ENCODE assay signal across 1 cellular context in the genomic region with DNA sequence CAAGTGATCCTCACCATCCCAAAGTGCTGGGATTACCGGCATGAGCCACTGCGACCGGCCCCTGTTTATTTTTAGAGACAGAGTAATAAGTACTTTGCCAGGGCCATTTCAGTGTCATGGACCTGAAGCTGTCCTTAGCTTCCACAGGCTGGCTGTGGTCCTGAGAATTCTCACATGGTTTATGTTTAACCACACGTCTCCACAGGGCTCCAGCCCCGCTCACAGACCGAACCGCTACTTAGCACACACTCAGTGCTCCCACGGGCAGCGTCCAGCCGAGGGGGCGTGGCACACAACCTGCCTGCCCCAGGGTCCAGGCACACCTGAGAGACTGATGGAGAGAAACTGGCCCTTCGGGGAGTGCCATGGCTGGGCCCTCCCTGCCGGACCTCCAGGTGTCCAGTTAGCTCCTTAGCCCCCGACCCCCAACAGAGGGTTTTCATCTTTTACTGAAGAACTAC.
A peak's percentile ranks its signal among the peaks of the same experiment; 100 is the strongest.
TF ChIP-seq lines count a peak whose summit lies in the region.

No MANE protein-coding gene starts in this region.

TF ChIP-seq in HepG2, 621 proteins besides CTCF, POLR2A, EP300 and RAD21 (continued from another document and continues in another):
- TF ChIP-seq, protein P1, sequence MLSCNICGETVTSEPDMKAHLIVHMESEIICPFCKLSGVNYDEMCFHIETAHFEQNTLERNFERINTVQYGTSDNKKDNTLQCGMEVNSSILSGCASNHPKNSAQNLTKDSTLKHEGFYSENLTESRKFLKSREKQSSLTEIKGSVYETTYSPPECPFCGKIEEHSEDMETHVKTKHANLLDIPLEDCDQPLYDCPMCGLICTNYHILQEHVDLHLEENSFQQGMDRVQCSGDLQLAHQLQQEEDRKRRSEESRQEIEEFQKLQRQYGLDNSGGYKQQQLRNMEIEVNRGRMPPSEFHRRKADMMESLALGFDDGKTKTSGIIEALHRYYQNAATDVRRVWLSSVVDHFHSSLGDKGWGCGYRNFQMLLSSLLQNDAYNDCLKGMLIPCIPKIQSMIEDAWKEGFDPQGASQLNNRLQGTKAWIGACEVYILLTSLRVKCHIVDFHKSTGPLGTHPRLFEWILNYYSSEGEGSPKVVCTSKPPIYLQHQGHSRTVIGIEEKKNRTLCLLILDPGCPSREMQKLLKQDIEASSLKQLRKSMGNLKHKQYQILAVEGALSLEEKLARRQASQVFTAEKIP (CRISPR knock-in tag; IDR thresholded peaks at IDR 0.05; ENCODE audit: borderline replicate concordance): no peak
- TF ChIP-seq HNRNPL (IDR thresholded peaks at IDR 0.05; ENCODE audit: low read depth, low read length) (no peak), GFI1 (CRISPR knock-in tag; IDR thresholded peaks at IDR 0.05; ENCODE audit: borderline replicate concordance) (no peak), ZNF274 (CRISPR knock-in tag; IDR thresholded peaks at IDR 0.05) (no peak), MATR3 (CRISPR knock-in tag; IDR thresholded peaks at IDR 0.05) (no peak), HMG20B (CRISPR knock-in tag; conservative IDR thresholded peaks at IDR 0.05) (no peak), ZNF713 (CRISPR knock-in tag; IDR thresholded peaks at IDR 0.05) (no peak), KAT7 (CRISPR knock-in tag; IDR thresholded peaks at IDR 0.05; ENCODE audit: borderline replicate concordance) (no peak), RAD51 (IDR thresholded peaks at IDR 0.05; ENCODE audit: borderline replicate concordance) (no peak), ZNF337 (CRISPR knock-in tag; IDR thresholded peaks at IDR 0.05; ENCODE audit: borderline replicate concordance, low read depth) (no peak), KLF13 (CRISPR knock-in tag; IDR thresholded peaks at IDR 0.05) (no peak), ERF (CRISPR knock-in tag; IDR thresholded peaks at IDR 0.05) (0 out of 2 replicates have a peak, but pooled peaks have one; percentile 38), ZNF678 (CRISPR knock-in tag; IDR thresholded peaks at IDR 0.05) (no peak), ZNF333 (CRISPR knock-in tag; IDR thresholded peaks at IDR 0.05; ENCODE audit: borderline replicate concordance) (no peak), ELF3 (CRISPR knock-in tag; IDR thresholded peaks at IDR 0.05) (no peak), ZNF709 (CRISPR knock-in tag; IDR thresholded peaks at IDR 0.05) (no peak), ZNF136 (CRISPR knock-in tag; IDR thresholded peaks at IDR 0.05; ENCODE audit: low read depth) (no peak), DR1 (CRISPR knock-in tag; IDR thresholded peaks at IDR 0.05) (no peak), NCOA2 (CRISPR knock-in tag; IDR thresholded peaks at IDR 0.05) (0 out of 2 replicates have a peak, but pooled peaks have one; percentile 30), GABPB1 (CRISPR knock-in tag; IDR thresholded peaks at IDR 0.05) (peak; percentile 27), SRSF1 (optimal IDR thresholded peaks at IDR 0.05; ENCODE audit: low read depth, low read length) (no peak), MTF1 (CRISPR knock-in tag; IDR thresholded peaks at IDR 0.05) (no peak), ZNF567 (CRISPR knock-in tag; IDR thresholded peaks at IDR 0.05; ENCODE audit: borderline replicate concordance) (no peak), ZEB1 (IDR thresholded peaks at IDR 0.05; ENCODE audit: insufficient replicate concordance, low read depth) (peak; percentile 85), ATAD3A (CRISPR knock-in tag; IDR thresholded peaks at IDR 0.05) (no peak), EEA1 (CRISPR knock-in tag; IDR thresholded peaks at IDR 0.05; ENCODE audit: borderline replicate concordance) (no peak), ZSCAN21 (CRISPR knock-in tag; IDR thresholded peaks at IDR 0.05; ENCODE audit: borderline replicate concordance) (peak; percentile 67; the same call in 1 of the 2 replicates), ZNF33A (CRISPR knock-in tag; IDR thresholded peaks at IDR 0.05; ENCODE audit: borderline replicate concordance) (no peak), ZBTB38 (CRISPR knock-in tag; IDR thresholded peaks at IDR 0.05) (peak; percentile 76), ZNF460 (CRISPR knock-in tag; IDR thresholded peaks at IDR 0.05; ENCODE audit: borderline replicate concordance) (no peak)
- TF ChIP-seq, protein P2, sequence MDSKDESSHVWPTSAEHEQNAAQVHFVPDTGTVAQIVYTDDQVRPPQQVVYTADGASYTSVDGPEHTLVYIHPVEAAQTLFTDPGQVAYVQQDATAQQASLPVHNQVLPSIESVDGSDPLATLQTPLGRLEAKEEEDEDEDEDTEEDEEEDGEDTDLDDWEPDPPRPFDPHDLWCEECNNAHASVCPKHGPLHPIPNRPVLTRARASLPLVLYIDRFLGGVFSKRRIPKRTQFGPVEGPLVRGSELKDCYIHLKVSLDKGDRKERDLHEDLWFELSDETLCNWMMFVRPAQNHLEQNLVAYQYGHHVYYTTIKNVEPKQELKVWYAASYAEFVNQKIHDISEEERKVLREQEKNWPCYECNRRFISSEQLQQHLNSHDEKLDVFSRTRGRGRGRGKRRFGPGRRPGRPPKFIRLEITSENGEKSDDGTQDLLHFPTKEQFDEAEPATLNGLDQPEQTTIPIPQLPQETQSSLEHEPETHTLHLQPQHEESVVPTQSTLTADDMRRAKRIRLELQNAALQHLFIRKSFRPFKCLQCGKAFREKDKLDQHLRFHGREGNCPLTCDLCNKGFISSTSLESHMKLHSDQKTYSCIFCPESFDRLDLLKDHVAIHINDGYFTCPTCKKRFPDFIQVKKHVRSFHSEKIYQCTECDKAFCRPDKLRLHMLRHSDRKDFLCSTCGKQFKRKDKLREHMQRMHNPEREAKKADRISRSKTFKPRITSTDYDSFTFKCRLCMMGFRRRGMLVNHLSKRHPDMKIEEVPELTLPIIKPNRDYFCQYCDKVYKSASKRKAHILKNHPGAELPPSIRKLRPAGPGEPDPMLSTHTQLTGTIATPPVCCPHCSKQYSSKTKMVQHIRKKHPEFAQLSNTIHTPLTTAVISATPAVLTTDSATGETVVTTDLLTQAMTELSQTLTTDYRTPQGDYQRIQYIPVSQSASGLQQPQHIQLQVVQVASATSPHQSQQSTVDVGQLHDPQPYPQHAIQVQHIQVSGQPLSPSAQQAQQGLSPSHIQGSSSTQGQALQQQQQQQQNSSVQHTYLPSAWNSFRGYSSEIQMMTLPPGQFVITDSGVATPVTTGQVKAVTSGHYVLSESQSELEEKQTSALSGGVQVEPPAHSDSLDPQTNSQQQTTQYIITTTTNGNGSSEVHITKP (CRISPR knock-in tag; IDR thresholded peaks at IDR 0.05; ENCODE audit: low read depth): no peak
- TF ChIP-seq, protein P3, sequence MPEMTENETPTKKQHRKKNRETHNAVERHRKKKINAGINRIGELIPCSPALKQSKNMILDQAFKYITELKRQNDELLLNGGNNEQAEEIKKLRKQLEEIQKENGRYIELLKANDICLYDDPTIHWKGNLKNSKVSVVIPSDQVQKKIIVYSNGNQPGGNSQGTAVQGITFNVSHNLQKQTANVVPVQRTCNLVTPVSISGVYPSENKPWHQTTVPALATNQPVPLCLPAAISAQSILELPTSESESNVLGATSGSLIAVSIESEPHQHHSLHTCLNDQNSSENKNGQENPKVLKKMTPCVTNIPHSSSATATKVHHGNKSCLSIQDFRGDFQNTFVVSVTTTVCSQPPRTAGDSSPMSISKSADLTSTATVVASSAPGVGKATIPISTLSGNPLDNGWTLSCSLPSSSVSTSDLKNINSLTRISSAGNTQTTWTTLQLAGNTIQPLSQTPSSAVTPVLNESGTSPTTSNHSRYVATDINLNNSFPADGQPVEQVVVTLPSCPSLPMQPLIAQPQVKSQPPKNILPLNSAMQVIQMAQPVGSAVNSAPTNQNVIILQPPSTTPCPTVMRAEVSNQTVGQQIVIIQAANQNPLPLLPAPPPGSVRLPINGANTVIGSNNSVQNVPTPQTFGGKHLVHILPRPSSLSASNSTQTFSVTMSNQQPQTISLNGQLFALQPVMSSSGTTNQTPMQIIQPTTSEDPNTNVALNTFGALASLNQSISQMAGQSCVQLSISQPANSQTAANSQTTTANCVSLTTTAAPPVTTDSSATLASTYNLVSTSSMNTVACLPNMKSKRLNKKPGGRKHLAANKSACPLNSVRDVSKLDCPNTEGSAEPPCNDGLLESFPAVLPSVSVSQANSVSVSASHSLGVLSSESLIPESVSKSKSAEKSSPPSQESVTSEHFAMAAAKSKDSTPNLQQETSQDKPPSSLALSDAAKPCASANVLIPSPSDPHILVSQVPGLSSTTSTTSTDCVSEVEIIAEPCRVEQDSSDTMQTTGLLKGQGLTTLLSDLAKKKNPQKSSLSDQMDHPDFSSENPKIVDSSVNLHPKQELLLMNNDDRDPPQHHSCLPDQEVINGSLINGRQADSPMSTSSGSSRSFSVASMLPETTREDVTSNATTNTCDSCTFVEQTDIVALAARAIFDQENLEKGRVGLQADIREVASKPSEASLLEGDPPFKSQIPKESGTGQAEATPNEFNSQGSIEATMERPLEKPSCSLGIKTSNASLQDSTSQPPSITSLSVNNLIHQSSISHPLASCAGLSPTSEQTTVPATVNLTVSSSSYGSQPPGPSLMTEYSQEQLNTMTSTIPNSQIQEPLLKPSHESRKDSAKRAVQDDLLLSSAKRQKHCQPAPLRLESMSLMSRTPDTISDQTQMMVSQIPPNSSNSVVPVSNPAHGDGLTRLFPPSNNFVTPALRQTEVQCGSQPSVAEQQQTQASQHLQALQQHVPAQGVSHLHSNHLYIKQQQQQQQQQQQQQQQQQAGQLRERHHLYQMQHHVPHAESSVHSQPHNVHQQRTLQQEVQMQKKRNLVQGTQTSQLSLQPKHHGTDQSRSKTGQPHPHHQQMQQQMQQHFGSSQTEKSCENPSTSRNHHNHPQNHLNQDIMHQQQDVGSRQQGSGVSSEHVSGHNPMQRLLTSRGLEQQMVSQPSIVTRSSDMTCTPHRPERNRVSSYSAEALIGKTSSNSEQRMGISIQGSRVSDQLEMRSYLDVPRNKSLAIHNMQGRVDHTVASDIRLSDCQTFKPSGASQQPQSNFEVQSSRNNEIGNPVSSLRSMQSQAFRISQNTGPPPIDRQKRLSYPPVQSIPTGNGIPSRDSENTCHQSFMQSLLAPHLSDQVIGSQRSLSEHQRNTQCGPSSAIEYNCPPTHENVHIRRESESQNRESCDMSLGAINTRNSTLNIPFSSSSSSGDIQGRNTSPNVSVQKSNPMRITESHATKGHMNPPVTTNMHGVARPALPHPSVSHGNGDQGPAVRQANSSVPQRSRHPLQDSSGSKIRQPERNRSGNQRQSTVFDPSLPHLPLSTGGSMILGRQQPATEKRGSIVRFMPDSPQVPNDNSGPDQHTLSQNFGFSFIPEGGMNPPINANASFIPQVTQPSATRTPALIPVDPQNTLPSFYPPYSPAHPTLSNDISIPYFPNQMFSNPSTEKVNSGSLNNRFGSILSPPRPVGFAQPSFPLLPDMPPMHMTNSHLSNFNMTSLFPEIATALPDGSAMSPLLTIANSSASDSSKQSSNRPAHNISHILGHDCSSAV (CRISPR knock-in tag; IDR thresholded peaks at IDR 0.05; ENCODE audit: borderline replicate concordance): no peak
- TF ChIP-seq, protein P4, sequence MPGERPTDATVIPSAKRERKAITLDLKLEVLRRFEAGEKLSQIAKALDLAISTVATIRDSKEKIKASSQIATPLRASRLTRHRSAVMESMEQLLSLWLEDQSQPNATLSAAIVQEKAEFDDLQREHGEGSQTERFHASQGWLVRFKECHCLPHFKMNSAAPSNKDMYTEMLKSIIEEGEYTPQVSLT (CRISPR knock-in tag; IDR thresholded peaks at IDR 0.05; ENCODE audit: borderline replicate concordance, low read depth): no peak
- TF ChIP-seq, protein P5, sequence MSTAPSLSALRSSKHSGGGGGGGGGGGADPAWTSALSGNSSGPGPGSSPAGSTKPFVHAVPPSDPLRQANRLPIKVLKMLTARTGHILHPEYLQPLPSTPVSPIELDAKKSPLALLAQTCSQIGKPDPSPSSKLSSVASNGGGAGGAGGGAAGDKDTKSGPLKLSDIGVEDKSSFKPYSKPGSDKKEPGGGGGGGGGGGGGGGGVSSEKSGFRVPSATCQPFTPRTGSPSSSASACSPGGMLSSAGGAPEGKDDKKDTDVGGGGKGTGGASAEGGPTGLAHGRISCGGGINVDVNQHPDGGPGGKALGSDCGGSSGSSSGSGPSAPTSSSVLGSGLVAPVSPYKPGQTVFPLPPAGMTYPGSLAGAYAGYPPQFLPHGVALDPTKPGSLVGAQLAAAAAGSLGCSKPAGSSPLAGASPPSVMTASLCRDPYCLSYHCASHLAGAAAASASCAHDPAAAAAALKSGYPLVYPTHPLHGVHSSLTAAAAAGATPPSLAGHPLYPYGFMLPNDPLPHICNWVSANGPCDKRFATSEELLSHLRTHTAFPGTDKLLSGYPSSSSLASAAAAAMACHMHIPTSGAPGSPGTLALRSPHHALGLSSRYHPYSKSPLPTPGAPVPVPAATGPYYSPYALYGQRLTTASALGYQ (CRISPR knock-in tag; IDR thresholded peaks at IDR 0.05): no peak
- TF ChIP-seq, protein P6, sequence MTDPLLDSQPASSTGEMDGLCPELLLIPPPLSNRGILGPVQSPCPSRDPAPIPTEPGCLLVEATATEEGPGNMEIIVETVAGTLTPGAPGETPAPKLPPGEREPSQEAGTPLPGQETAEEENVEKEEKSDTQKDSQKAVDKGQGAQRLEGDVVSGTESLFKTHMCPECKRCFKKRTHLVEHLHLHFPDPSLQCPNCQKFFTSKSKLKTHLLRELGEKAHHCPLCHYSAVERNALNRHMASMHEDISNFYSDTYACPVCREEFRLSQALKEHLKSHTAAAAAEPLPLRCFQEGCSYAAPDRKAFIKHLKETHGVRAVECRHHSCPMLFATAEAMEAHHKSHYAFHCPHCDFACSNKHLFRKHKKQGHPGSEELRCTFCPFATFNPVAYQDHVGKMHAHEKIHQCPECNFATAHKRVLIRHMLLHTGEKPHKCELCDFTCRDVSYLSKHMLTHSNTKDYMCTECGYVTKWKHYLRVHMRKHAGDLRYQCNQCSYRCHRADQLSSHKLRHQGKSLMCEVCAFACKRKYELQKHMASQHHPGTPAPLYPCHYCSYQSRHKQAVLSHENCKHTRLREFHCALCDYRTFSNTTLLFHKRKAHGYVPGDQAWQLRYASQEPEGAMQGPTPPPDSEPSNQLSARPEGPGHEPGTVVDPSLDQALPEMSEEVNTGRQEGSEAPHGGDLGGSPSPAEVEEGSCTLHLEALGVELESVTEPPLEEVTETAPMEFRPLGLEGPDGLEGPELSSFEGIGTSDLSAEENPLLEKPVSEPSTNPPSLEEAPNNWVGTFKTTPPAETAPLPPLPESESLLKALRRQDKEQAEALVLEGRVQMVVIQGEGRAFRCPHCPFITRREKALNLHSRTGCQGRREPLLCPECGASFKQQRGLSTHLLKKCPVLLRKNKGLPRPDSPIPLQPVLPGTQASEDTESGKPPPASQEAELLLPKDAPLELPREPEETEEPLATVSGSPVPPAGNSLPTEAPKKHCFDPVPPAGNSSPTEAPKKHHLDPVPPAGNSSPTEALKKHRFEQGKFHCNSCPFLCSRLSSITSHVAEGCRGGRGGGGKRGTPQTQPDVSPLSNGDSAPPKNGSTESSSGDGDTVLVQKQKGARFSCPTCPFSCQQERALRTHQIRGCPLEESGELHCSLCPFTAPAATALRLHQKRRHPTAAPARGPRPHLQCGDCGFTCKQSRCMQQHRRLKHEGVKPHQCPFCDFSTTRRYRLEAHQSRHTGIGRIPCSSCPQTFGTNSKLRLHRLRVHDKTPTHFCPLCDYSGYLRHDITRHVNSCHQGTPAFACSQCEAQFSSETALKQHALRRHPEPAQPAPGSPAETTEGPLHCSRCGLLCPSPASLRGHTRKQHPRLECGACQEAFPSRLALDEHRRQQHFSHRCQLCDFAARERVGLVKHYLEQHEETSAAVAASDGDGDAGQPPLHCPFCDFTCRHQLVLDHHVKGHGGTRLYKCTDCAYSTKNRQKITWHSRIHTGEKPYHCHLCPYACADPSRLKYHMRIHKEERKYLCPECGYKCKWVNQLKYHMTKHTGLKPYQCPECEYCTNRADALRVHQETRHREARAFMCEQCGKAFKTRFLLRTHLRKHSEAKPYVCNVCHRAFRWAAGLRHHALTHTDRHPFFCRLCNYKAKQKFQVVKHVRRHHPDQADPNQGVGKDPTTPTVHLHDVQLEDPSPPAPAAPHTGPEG (CRISPR knock-in tag; IDR thresholded peaks at IDR 0.05): no peak
